Comparison of ENCODE assay signal across 1 cellular context in genomic region chr16:23131036-23131435, GRCh38.
TF ChIP-seq lines count a peak whose summit lies in the region.

No MANE protein-coding gene starts in this region.

TF ChIP-seq in endothelial cell of umbilical vein, 7 proteins besides CTCF, POLR2A, EP300 and RAD21:
- TF ChIP-seq POLR2AphosphoS5 (IDR thresholded peaks at IDR 0.05; ENCODE audit: insufficient read depth, low read depth, low read length), result no peak
TF ChIP-seq in endothelial cell of umbilical vein: peak in this region for 0.
